ENCODE assay signal across 9 cellular contexts in genomic region chr17:69445132-69445531, GRCh38.
"Had no signal": no experiment of that assay in that cellular context is flagged by ENCODE, and none has a peak within 500 bp of the region (broad histone marks: within the 10 kb centered on the region; RNA-seq: fewer than 3 reads in every experiment).

No MANE protein-coding gene starts in this region.

- H3K27me3 Mint-ChIP-seq: activated CD4-positive, alpha-beta T cell treated with anti-CD3 and anti-CD28 coated beads, Interleukin-2, amount 10 ng/mL, durations not matched to agents 7 days and 5 days; activated CD8-positive, alpha-beta memory T cell treated with anti-CD3 and anti-CD28 coated beads, Interleukin-2, amount 10 ng/mL, durations not matched to agents 7 days and 5 days; naive B cell had no signal

- DNase-seq: activated CD4-positive, alpha-beta T cell treated with anti-CD3 and anti-CD28 coated beads, Interleukin-2, amount 10 ng/mL, durations not matched to agents 7 days and 5 days; activated CD4-positive, CD25-positive, alpha-beta regulatory T cell; activated CD8-positive, alpha-beta memory T cell treated with anti-CD3 and anti-CD28 coated beads, Interleukin-2, amount 10 ng/mL, durations not matched to agents 7 days and 5 days; effector CD8-positive, alpha-beta T cell; lower lobe of right lung; naive B cell; thyroid gland; uterus had no signal

- H3K4me3 Mint-ChIP-seq: activated CD4-positive, alpha-beta T cell treated with anti-CD3 and anti-CD28 coated beads, Interleukin-2, amount 10 ng/mL, durations not matched to agents 7 days and 5 days; activated CD8-positive, alpha-beta memory T cell treated with anti-CD3 and anti-CD28 coated beads, Interleukin-2, amount 10 ng/mL, durations not matched to agents 7 days and 5 days; naive B cell; T-helper 1 cell treated with Interleukin-12 subunit alpha and Interleukin-12 subunit beta and Interleukin-4 antibody, amounts not matched to agents 30 μg/mL and 1 μg/mL, for 36 hours had no signal

- ATAC-seq: activated CD8-positive, alpha-beta memory T cell treated with anti-CD3 and anti-CD28 coated beads, Interleukin-2, amount 10 ng/mL, durations not matched to agents 7 days and 5 days; lower lobe of right lung had no signal

- H3K27ac Mint-ChIP-seq: activated CD4-positive, alpha-beta T cell treated with anti-CD3 and anti-CD28 coated beads, Interleukin-2, amount 10 ng/mL, durations not matched to agents 7 days and 5 days; activated CD8-positive, alpha-beta memory T cell treated with anti-CD3 and anti-CD28 coated beads, Interleukin-2, amount 10 ng/mL, durations not matched to agents 7 days and 5 days; T-helper 1 cell treated with Interleukin-12 subunit alpha and Interleukin-12 subunit beta and Interleukin-4 antibody, amounts not matched to agents 30 μg/mL and 1 μg/mL, for 36 hours had no signal
